9 cellular contexts compared by ENCODE assay signal in genomic region chr2:4483050-4483449, GRCh38.
"Had no signal": no experiment of that assay in that cellular context is flagged by ENCODE, and none has a peak within 500 bp of the region (broad histone marks: within the 10 kb centered on the region; RNA-seq: fewer than 3 reads in every experiment).

No MANE protein-coding gene starts in this region.

- H3K4me1 Mint-ChIP-seq: IgD-negative memory B cell had no signal

- H3K4me2 ChIP-seq: KMS-11 had no signal

- H3K27ac Mint-ChIP-seq: IgD-negative memory B cell had no signal

- FAIRE-seq: HepG2, HTR-8/SVneo had no signal

- H3K9ac ChIP-seq: KMS-11 had no signal

- H3K4me3 Mint-ChIP-seq: IgD-negative memory B cell had no signal

- H3K36me3 Mint-ChIP-seq: IgD-negative memory B cell had no signal

- H3K27me3 Mint-ChIP-seq: IgD-negative memory B cell had no signal

- ATAC-seq: HepG2 had no signal

- DNase-seq: IMR-90, Karpas-422, KBM-7, KG1 had no signal

- H3K27ac ChIP-seq: HL-60, KMS-11 had no signal
